In the genomic region with DNA sequence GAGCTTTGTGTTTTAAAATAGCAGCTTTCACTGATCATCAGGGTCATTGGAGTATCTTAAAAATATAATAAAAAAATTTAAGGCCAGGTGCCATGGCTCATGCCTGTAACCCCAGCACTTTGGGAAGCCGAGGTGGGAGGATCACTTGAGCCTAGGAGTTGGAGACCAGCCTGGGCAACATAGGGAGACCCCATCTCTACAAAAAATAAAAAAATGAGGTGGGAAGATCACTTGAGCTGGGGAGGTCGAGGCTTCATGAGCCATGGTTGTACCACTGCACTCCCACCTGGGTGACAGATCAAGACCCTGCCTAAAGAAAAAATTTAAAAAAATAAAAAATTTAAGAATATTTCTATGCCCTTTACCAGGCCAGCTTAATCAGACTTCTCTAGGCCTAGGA, we compare ENCODE assay signal across 8 cellular contexts. TPM values are rescaled to one million over a fixed set of nuclear protein-coding genes. Genes with fewer than 3 reads are reported as not detected.
DNase-seq lines count a peak whose midpoint lies in the region; ATAC-seq, FAIRE-seq and TF ChIP-seq lines count a peak whose summit lies in the region.

No MANE protein-coding gene starts in this region.

- peaks cover 25% of the 10 kb centered on the region for H3K4me1 ChIP-seq in RWPE2 (ENCODE audit: insufficient read depth, poor library complexity, severe bottlenecking)
- H3K4me1 ChIP-seq in fibroblast of lung (ENCODE audit: control insufficient read depth, extremely low read depth, insufficient read depth, low read length) = peaks cover 8% of the 10 kb centered on the region
- peaks cover 18% of the 10 kb centered on the region for H3K4me1 ChIP-seq in psoas muscle
- peaks cover 5 to 8% of the 10 kb centered on the region in 2 donors for H3K4me1 ChIP-seq in small intestine (ENCODE audit: control insufficient read depth in 2 of 2, insufficient read depth in 1 of 2, low read depth in 1 of 2, low read length in 1 of 2)

- peak overlapping the region; percentile 95 for H3K4me2 ChIP-seq in fibroblast of lung (ENCODE audit: extremely low read depth, insufficient read depth, low read length)

- peak overlapping the region; percentile 70; the same call in 1 of the 2 replicates for H3K4me3 ChIP-seq in GM12865 (ENCODE audit: low read depth, low read length)
- H3K4me3 ChIP-seq in RWPE2 (ENCODE audit: severe bottlenecking) = peak overlapping the region; percentile 86
- peak overlapping the region in 3 of 4 experiments; percentile 56 to 79 (median 75) for H3K4me3 ChIP-seq in fibroblast of lung (replicated peaks in 1 of 4; ENCODE audit: control extremely low read depth in 1 of 4, insufficient read depth in 1 of 4, low read depth in 3 of 4, low read length in 4 of 4)
- H3K4me3 ChIP-seq in psoas muscle = peak overlapping the region; percentile 92
- H3K4me3 ChIP-seq in small intestine (ENCODE audit: low read depth in 1 of 2, low read length in 2 of 2) = no peak overlapping the region

- DNase-seq in GM12865 (ENCODE audit: low read depth) (no peak), RWPE2 (ENCODE audit: low spot score) (no peak), fibroblast of lung (ENCODE audit: low read depth in 2 of 2) (no peak), psoas muscle (no peak), small intestine (no peak), left colon (no peak), frontal cortex (ENCODE audit: low spot score in 2 of 2) (no peak)
- no peak for DNase-seq in stimulated activated CD4-positive, alpha-beta T cell treated with anti-CD3 and anti-CD28 coated beads, Interleukin-15, amount 100 ng/mL, for 24 hours

- H3K9me3 ChIP-seq in RWPE2 (ENCODE audit: severe bottlenecking) = no peaks in the 10 kb centered on the region
- no peaks in the 10 kb centered on the region for H3K9me3 ChIP-seq in fibroblast of lung (ENCODE audit: control insufficient read depth, insufficient read depth, low read depth, low read length)
- H3K9me3 ChIP-seq in psoas muscle = no peaks in the 10 kb centered on the region
- H3K9me3 ChIP-seq in small intestine (ENCODE audit: control insufficient read depth, low read depth) = no peaks in the 10 kb centered on the region

- H3K36me3 ChIP-seq in RWPE2 (ENCODE audit: low read depth) = peaks cover 57% of the 10 kb centered on the region
- H3K36me3 ChIP-seq in fibroblast of lung (ENCODE audit: control insufficient read depth, insufficient read depth, low read length) = peaks cover 11% of the 10 kb centered on the region
- peaks cover 3 to 37% of the 10 kb centered on the region in 2 donors for H3K36me3 ChIP-seq in psoas muscle (ENCODE audit: insufficient read depth in 1 of 2, low read depth in 1 of 2)
- H3K36me3 ChIP-seq in small intestine (ENCODE audit: control insufficient read depth in 2 of 2, insufficient read depth in 2 of 2, low read length in 2 of 2) = peaks cover 1 to 2% of the 10 kb centered on the region in 2 donors

- peaks cover 7% of the 10 kb centered on the region for H3K79me2 ChIP-seq in fibroblast of lung (ENCODE audit: control insufficient read depth, insufficient read depth, low read length)

- H3K27me3 ChIP-seq in RWPE2 (ENCODE audit: insufficient read depth, poor library complexity, severe bottlenecking) = no peaks in the 10 kb centered on the region
- no peaks in the 10 kb centered on the region for H3K27me3 ChIP-seq in fibroblast of lung (ENCODE audit: control insufficient read depth, insufficient read depth, low read length)
- H3K27me3 ChIP-seq in psoas muscle (ENCODE audit: insufficient read depth in 3 of 3, low read length in 2 of 3) = no peaks in the 10 kb centered on the region
- H3K27me3 ChIP-seq in small intestine (ENCODE audit: control insufficient read depth in 2 of 2, insufficient read depth in 2 of 2, low read length in 2 of 2) = no peaks in the 10 kb centered on the region

- intact Hi-C loops in psoas muscle (cut with DNase I) (no loop called here), left colon (cut with DNase I, micrococcal nuclease) (no loop called here)

- ATAC-seq in RWPE2 (ENCODE audit: low read depth) (no peak), psoas muscle (no peak), left colon (no peak)

- 65 to 82% (median 78%) methylated on average over 2 of the region's 2 CpGs for WGBS in psoas muscle, 3 donors
- WGBS in small intestine, 3 donors = 67 to 79% (median 75%) methylated on average over 2 of the region's 2 CpGs

- no peak overlapping the region for H3K9ac ChIP-seq in fibroblast of lung (ENCODE audit: insufficient read depth, low read length)

- H4K20me1 ChIP-seq in fibroblast of lung (ENCODE audit: control insufficient read depth, extremely low read depth, insufficient read depth, low read length) = no peaks in the 10 kb centered on the region

- no peak for FAIRE-seq in small intestine (lab: Jason Lieb, UNC)
- FAIRE-seq in frontal cortex (lab: Jason Lieb, UNC) = no peak

- no peak for TF ChIP-seq CTCF in GM12865 (IDR thresholded peaks at IDR 0.05; ENCODE audit: insufficient read depth, low read depth, low read length, missing control alignments)
- TF ChIP-seq CTCF in RWPE2 (IDR thresholded peaks at IDR 0.05; ENCODE audit: poor library complexity, severe bottlenecking) = no peak
- TF ChIP-seq CTCF in fibroblast of lung (conservative IDR thresholded peaks at IDR 0.05 in 1 of 2, IDR thresholded peaks at IDR 0.05 in 1 of 2; ENCODE audit: low read depth in 1 of 2, low read length in 2 of 2) = no peak
- TF ChIP-seq CTCF in psoas muscle (IDR thresholded peaks at IDR 0.05) = no peak

- H3K27ac ChIP-seq in RWPE2 (ENCODE audit: poor library complexity, severe bottlenecking) (peak overlapping the region; percentile 77), fibroblast of lung (ENCODE audit: insufficient read depth, low read length) (no peak overlapping the region), psoas muscle (no peak overlapping the region), small intestine (ENCODE audit: low read depth in 1 of 2, low read length in 1 of 2) (no peak overlapping the region)

- H2AFZ ChIP-seq in fibroblast of lung (ENCODE audit: low read length) = no peak overlapping the region

RNA-seq across cellular contexts. Expression of gene HMCES, which starts 1.5 kb away (rescaled TPM):
- total RNA-seq in fibroblast of lung (11.8 and 12.2 TPM in 2 replicates), psoas muscle (10 to 100 TPM; 33.9 to 37.4 (median 37.0) TPM), left colon (10 to 100 TPM; 42.3 to 44.2 TPM), frontal cortex (21.6 TPM)
- polyA plus RNA-seq in fibroblast of lung (22.6 and 22.8 TPM in 2 replicates), psoas muscle (10 to 100 TPM; 32.6 to 35.7 (median 34.5) TPM), small intestine (10 to 100 TPM; 28.9 to 35.3 (median 34.9) TPM)
- 30.0 and 34.9 TPM in 2 replicates for polyA plus RNA-seq in fibroblast of lung (2012)
- 16.7 and 20.0 TPM in 2 replicates for polyA minus RNA-seq in fibroblast of lung (ENCODE audit: low replicate concordance)

RNA-seq across cellular contexts. Expression of gene COPG1, which starts 30.8 kb away (rescaled TPM):
- 240 and 306 TPM in 2 replicates for total RNA-seq in fibroblast of lung
- 237 and 257 TPM in 2 replicates for polyA plus RNA-seq in fibroblast of lung
- 257 and 260 TPM in 2 replicates for polyA plus RNA-seq in fibroblast of lung (2012)
- polyA minus RNA-seq in fibroblast of lung (ENCODE audit: low replicate concordance) = 454 and 582 TPM in 2 replicates
- total RNA-seq in psoas muscle = 10 to 100 TPM; 59.7 to 85.6 (median 65.4) TPM
- 10 to 100 TPM; 58.4 to 96.1 (median 66.9) TPM for polyA plus RNA-seq in psoas muscle
- polyA plus RNA-seq in small intestine = 100 to 1,000 TPM; 112 to 141 (median 130) TPM
- 100 to 1,000 TPM; 240 to 307 TPM for total RNA-seq in left colon
- total RNA-seq in frontal cortex = 137 TPM

Comparison
In these comparisons a context has a peak if more than half of its experiments do, and no peak if none do; other contexts are left out.
1. H3K4me3 ChIP-seq: peak in GM12865 (single experiment), RWPE2 (single experiment), fibroblast of lung (3 of 4) and psoas muscle (single experiment); none in small intestine (0 of 2).